32 cellular contexts compared by ENCODE assay signal in the genomic region with DNA sequence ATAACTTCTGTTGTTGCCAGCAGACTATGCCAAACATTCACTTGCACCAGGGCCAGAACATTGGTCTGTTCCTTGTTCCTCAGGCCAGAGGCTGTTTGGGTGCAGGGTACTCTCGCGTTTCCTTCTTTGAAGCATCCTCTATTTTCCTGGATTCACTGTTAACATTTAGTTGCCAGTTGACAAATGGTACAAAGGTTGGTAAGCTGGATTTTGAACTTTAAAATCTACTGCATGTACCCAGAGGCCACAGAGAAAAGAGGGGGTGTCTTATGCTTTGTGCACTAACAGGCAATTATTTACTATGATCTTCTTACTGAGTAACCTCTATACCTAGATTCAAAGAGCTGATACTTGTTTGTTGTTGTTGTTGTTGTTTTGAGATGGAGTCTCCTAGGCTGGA.
"Had no signal": no experiment of that assay in that cellular context is flagged by ENCODE, and none has a peak within 500 bp of the region (broad histone marks: within the 10 kb centered on the region; RNA-seq: fewer than 3 reads in every experiment).

No MANE protein-coding gene starts in this region.

- DNase-seq: activated CD4-positive, alpha-beta T cell treated with anti-CD3 and anti-CD28 coated beads for 1 hour; activated CD4-positive, alpha-beta T cell treated with anti-CD3 and anti-CD28 coated beads for 48 hours; activated CD4-positive, alpha-beta T cell treated with anti-CD3 and anti-CD28 coated beads, Interleukin-2, amount 50 U/mL, for 48 hours; activated CD4-positive, CD25-positive, alpha-beta regulatory T cell; activated CD8-positive, alpha-beta T cell treated with anti-CD3 and anti-CD28 coated beads, Interleukin-2, amount 10 ng/mL, durations not matched to agents 7 days and 5 days; activated gamma-delta T cell; activated naive CD4-positive, alpha-beta T cell treated with anti-CD3 and anti-CD28 coated beads for 36 hours; activated T-cell treated with anti-CD3 and anti-CD28 coated beads, Interleukin-2, amount 50 U/mL, for 24 hours; amniotic stem cell; KBM-7; MM.1S; MV-4-11; NCI-H1092; NCI-H146; NCI-H187; NCI-H2029 treated with DMSO at 0.1 percent for 48 hours; NCI-H2107; NCI-H2171; NCI-H510A; NCI-H526; NCI-H748 treated with DMSO at 0.1 percent for 48 hours; OCI-M1; SHP77; SJCRH30; T1000; WERI-Rb-1 had no signal

- H3K27ac ChIP-seq: ascending aorta, cardiac muscle cell, SJCRH30, SK-N-MC, WERI-Rb-1 had no signal

- ATAC-seq: activated CD8-positive, alpha-beta T cell treated with anti-CD3 and anti-CD28 coated beads, Interleukin-2, amount 10 ng/mL, durations not matched to agents 7 days and 5 days; activated naive CD4-positive, alpha-beta T cell treated with anti-CD3 and anti-CD28 coated beads, Interleukin-2, amount 50 U/mL, for 72 hours had no signal

- H3K27me3 Mint-ChIP-seq: central memory CD8-positive, alpha-beta T cell had no signal

- H3K4me3 ChIP-seq: ascending aorta, cardiac muscle cell, SJCRH30, SK-N-MC had no signal

- H3K36me3 ChIP-seq: ascending aorta, cardiac muscle cell, SJCRH30, WERI-Rb-1 had no signal

- H3K9me3 Mint-ChIP-seq: activated naive CD4-positive, alpha-beta T cell treated with anti-CD3 and anti-CD28 coated beads for 36 hours; activated naive CD4-positive, alpha-beta T cell treated with anti-CD3 and anti-CD28 coated beads, Interleukin-2, amount 50 U/mL, for 72 hours; activated T-cell treated with anti-CD3 and anti-CD28 coated beads, Interleukin-2, amount 50 U/mL, for 24 hours; activated T-helper 2 cell treated with anti-CD3 and anti-CD28 coated beads, Interferon-gamma antibody, Interleukin-2, Interleukin-4, amounts not matched to agents 10 μg/mL and 5 μg/mL and 100 μg/mL, durations not matched to agents 14 hours and 24 hours and 36 hours; central memory CD8-positive, alpha-beta T cell had no signal

- H3K27ac Mint-ChIP-seq: activated CD8-positive, alpha-beta T cell treated with anti-CD3 and anti-CD28 coated beads, Interleukin-2, amount 10 ng/mL, durations not matched to agents 7 days and 5 days; activated naive CD4-positive, alpha-beta T cell treated with anti-CD3 and anti-CD28 coated beads for 36 hours; activated naive CD4-positive, alpha-beta T cell treated with anti-CD3 and anti-CD28 coated beads, Interleukin-2, amount 50 U/mL, for 72 hours; activated T-cell treated with anti-CD3 and anti-CD28 coated beads, Interleukin-2, amount 50 U/mL, for 24 hours; activated T-helper 2 cell treated with anti-CD3 and anti-CD28 coated beads, Interferon-gamma antibody, Interleukin-2, Interleukin-4, amounts not matched to agents 10 μg/mL and 5 μg/mL and 100 μg/mL, durations not matched to agents 14 hours and 24 hours and 36 hours had no signal

- H3K4me1 Mint-ChIP-seq: central memory CD8-positive, alpha-beta T cell had no signal

- H3K9me3 ChIP-seq: ascending aorta, SJCRH30 had no signal

- H3K4me3 Mint-ChIP-seq: activated CD8-positive, alpha-beta T cell treated with anti-CD3 and anti-CD28 coated beads, Interleukin-2, amount 10 ng/mL, durations not matched to agents 7 days and 5 days; activated naive CD4-positive, alpha-beta T cell treated with anti-CD3 and anti-CD28 coated beads for 36 hours; activated T-cell treated with anti-CD3 and anti-CD28 coated beads, Interleukin-2, amount 50 U/mL, for 24 hours; central memory CD8-positive, alpha-beta T cell had no signal

- H3K27me3 ChIP-seq: ascending aorta, cardiac muscle cell, SJCRH30 had no signal

- H3K4me1 ChIP-seq: ascending aorta, SJCRH30 had no signal
